ENCODE assay signal across 8 cellular contexts in the genomic region with DNA sequence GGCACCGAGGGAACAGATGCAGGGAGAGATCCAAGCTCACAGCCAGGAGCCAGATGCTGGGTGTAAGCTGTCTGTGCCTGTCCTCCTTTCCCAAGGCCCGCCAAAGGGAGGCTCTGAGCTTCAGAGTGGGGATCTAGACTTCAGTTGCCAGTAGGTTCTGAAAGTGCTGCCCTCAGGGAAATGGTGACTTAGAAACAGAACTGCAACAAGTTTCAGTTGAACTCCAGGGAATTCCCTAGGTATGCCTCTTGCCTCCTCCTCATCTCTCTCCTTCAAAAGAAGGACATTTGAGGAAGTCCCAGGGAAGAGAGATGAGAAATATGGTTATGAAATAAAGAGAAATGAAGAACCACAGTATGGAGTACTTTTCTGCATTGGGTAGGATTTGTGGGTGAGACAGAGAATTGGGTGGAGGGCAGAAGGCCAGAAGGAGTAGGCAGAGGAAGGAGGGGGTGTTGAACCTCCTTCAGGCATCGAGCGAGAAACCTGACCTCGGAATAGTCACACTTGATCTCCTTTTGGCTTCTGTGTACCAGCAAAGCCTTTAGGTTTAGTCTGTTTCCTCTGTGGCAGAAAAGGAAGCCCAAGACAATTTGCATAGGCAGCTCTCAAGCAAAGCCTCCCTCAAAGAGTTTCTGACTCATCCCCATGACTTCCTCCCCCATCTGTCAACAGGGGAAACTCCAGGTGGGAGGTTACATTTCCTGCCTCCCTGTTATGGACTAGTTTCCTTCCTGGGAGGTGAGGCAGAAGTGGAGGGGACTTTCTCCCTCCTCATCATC. TPM values are rescaled to one million over a fixed set of nuclear protein-coding genes. Genes with fewer than 3 reads are reported as not detected.
A peak's percentile ranks its signal among the peaks of the same experiment; 100 is the strongest.
DNase-seq lines count a peak whose midpoint lies in the region; ATAC-seq and TF ChIP-seq lines count a peak whose summit lies in the region.

No MANE protein-coding gene starts in this region.

- peak; percentile 96 for ATAC-seq in GM21447 (IDR thresholded peaks at IDR 0.05; ENCODE audit: unreplicated experiment)
- ATAC-seq in body of pancreas: peak; percentile 55
- ATAC-seq in lung (ENCODE audit: insufficient read depth, low FRiP score): peak; percentile 91

- H3K27me3 ChIP-seq in body of pancreas (no peaks in the 10 kb centered on the region), lung (ENCODE audit: control insufficient read depth, insufficient read depth) (no peaks in the 10 kb centered on the region)

- TF ChIP-seq CTCF in body of pancreas (IDR thresholded peaks at IDR 0.05) (no peak), lung (IDR thresholded peaks at IDR 0.05; ENCODE audit: control extremely low read depth, extremely low read depth) (no peak)

- H3K4me1 ChIP-seq in body of pancreas: no peaks in the 10 kb centered on the region
- peaks cover 3 to 8% of the 10 kb centered on the region in 2 donors for H3K4me1 ChIP-seq in lung (ENCODE audit: control insufficient read depth in 2 of 2, insufficient read depth in 2 of 2, low read length in 2 of 2)

- H3K4me3 ChIP-seq in body of pancreas: no peak overlapping the region
- H3K4me3 ChIP-seq in lung: no peak overlapping the region

- no peak for TF ChIP-seq POLR2A in body of pancreas (IDR thresholded peaks at IDR 0.05)

- WGBS in body of pancreas, 2 donors: 55 to 58% methylated on average over 5 of the region's 5 CpGs
- 42 to 51% methylated on average over 5 of the region's 5 CpGs for WGBS in lung, 2 donors

- H3K36me3 ChIP-seq in body of pancreas (replicated peaks in 1 of 2; ENCODE audit: insufficient read depth in 1 of 2, low read depth in 2 of 2) (no peaks in the 10 kb centered on the region), lung (ENCODE audit: control insufficient read depth in 2 of 2, insufficient read depth in 2 of 2, low read length in 2 of 2) (no peaks in the 10 kb centered on the region)

- DNase-seq in EH (ENCODE audit: low read depth) (peak; percentile 81), HT-29 (ENCODE audit: low spot score) (peak; percentile 87), T-helper 2 cell (peak in 4 of 5 experiments; percentile 10 to 80 (median 46)), body of pancreas (peak in 1 of 4 donors; percentile 24), lung (ENCODE audit: low spot score) (peak; percentile 36), NCI-H2107 treated with DMSO at 0.1 percent for 48 hours (lab: John Stamatoyannopoulos, UW; ENCODE audit: unreplicated experiment) (no peak)
- DNase-seq in stimulated activated naive CD4-positive, alpha-beta T cell treated with Interleukin-2 at 50 U/mL for 16 hours (lab: John Stamatoyannopoulos, UW): peak; percentile 77

- peak overlapping the region in 1 of 4 donors; percentile 54 for H3K27ac ChIP-seq in body of pancreas
- H3K27ac ChIP-seq in lung (ENCODE audit: low read depth in 1 of 2, low read length in 1 of 2): peak overlapping the region; percentile 13 to 74

- intact Hi-C loops in body of pancreas (cut with DNase I): no loop called here

- H3K9me3 ChIP-seq in body of pancreas: no peaks in the 10 kb centered on the region
- H3K9me3 ChIP-seq in lung (ENCODE audit: control insufficient read depth in 2 of 2, insufficient read depth in 1 of 2, low read length in 1 of 2): no peaks in the 10 kb centered on the region

RNA-seq across cellular contexts. Expression of gene QPCT, which starts 45.7 kb away (rescaled TPM):
- 54.2 and 54.3 TPM in 2 replicates for total RNA-seq in HT-29 (2014; rRNA removed; shearing (Covaris generic))
- 1 to 10 TPM; 1.3 to 3.4 TPM for total RNA-seq in body of pancreas
- total RNA-seq in lung: 1 to 10 TPM; 5.8 to 9.1 TPM
- 10 to 100 TPM in 1 of 2 donors, 1 to 10 TPM in 1; 3.0 to 34.1 TPM for polyA plus RNA-seq in lung
